Comparison of ENCODE assay signal across 2 cellular contexts in the genomic region with DNA sequence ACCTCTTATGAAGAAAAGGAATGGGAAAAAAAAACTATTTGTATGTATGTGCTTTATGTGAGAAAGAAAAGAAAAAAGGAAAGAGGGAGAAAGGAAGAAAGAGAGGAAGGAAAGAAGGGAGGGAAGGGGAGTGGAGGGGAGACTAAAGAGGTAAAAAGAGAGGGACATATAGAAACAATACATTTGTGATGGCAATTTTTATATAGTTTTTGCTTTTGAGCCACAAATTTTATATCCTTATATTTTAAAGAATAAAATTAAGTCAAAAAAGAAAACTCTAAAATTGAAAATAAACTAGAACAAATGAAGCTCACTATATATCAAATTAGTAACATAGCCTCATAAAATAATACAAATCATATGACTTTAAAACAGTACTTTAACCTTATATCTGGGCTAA.
TF ChIP-seq lines count a peak whose summit lies in the region.

No MANE protein-coding gene starts in this region.

TF ChIP-seq in HepG2, 621 proteins besides CTCF, POLR2A, EP300 and RAD21:
- TF ChIP-seq AHR (CRISPR knock-in tag; IDR thresholded peaks at IDR 0.05) = no peak
- peak; percentile 92 for TF ChIP-seq HNRNPK (IDR thresholded peaks at IDR 0.05; ENCODE audit: low read depth, low read length, poor library complexity, severe bottlenecking)
- TF ChIP-seq, protein P1, sequence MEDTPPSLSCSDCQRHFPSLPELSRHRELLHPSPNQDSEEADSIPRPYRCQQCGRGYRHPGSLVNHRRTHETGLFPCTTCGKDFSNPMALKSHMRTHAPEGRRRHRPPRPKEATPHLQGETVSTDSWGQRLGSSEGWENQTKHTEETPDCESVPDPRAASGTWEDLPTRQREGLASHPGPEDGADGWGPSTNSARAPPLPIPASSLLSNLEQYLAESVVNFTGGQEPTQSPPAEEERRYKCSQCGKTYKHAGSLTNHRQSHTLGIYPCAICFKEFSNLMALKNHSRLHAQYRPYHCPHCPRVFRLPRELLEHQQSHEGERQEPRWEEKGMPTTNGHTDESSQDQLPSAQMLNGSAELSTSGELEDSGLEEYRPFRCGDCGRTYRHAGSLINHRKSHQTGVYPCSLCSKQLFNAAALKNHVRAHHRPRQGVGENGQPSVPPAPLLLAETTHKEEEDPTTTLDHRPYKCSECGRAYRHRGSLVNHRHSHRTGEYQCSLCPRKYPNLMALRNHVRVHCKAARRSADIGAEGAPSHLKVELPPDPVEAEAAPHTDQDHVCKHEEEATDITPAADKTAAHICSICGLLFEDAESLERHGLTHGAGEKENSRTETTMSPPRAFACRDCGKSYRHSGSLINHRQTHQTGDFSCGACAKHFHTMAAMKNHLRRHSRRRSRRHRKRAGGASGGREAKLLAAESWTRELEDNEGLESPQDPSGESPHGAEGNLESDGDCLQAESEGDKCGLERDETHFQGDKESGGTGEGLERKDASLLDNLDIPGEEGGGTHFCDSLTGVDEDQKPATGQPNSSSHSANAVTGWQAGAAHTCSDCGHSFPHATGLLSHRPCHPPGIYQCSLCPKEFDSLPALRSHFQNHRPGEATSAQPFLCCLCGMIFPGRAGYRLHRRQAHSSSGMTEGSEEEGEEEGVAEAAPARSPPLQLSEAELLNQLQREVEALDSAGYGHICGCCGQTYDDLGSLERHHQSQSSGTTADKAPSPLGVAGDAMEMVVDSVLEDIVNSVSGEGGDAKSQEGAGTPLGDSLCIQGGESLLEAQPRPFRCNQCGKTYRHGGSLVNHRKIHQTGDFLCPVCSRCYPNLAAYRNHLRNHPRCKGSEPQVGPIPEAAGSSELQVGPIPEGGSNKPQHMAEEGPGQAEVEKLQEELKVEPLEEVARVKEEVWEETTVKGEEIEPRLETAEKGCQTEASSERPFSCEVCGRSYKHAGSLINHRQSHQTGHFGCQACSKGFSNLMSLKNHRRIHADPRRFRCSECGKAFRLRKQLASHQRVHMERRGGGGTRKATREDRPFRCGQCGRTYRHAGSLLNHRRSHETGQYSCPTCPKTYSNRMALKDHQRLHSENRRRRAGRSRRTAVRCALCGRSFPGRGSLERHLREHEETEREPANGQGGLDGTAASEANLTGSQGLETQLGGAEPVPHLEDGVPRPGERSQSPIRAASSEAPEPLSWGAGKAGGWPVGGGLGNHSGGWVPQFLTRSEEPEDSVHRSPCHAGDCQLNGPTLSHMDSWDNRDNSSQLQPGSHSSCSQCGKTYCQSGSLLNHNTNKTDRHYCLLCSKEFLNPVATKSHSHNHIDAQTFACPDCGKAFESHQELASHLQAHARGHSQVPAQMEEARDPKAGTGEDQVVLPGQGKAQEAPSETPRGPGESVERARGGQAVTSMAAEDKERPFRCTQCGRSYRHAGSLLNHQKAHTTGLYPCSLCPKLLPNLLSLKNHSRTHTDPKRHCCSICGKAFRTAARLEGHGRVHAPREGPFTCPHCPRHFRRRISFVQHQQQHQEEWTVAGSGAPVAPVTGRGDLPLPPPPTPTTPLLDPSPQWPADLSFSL (CRISPR knock-in tag; IDR thresholded peaks at IDR 0.05) = no peak
- no peak for TF ChIP-seq PHF21A (CRISPR knock-in tag; IDR thresholded peaks at IDR 0.05)
- no peak for TF ChIP-seq XRCC5 (optimal IDR thresholded peaks at IDR 0.05; ENCODE audit: low read length)
- no peak for TF ChIP-seq ZC3H4 (CRISPR knock-in tag; IDR thresholded peaks at IDR 0.05; ENCODE audit: borderline replicate concordance)
- TF ChIP-seq MAF1 (CRISPR knock-in tag; IDR thresholded peaks at IDR 0.05; ENCODE audit: borderline replicate concordance) = no peak

TF ChIP-seq in SK-N-SH treated with all-trans-retinoic acid at 6 μM for 48 hours, 23 proteins besides CTCF, POLR2A, EP300 and RAD21:
- TF ChIP-seq, protein P2, sequence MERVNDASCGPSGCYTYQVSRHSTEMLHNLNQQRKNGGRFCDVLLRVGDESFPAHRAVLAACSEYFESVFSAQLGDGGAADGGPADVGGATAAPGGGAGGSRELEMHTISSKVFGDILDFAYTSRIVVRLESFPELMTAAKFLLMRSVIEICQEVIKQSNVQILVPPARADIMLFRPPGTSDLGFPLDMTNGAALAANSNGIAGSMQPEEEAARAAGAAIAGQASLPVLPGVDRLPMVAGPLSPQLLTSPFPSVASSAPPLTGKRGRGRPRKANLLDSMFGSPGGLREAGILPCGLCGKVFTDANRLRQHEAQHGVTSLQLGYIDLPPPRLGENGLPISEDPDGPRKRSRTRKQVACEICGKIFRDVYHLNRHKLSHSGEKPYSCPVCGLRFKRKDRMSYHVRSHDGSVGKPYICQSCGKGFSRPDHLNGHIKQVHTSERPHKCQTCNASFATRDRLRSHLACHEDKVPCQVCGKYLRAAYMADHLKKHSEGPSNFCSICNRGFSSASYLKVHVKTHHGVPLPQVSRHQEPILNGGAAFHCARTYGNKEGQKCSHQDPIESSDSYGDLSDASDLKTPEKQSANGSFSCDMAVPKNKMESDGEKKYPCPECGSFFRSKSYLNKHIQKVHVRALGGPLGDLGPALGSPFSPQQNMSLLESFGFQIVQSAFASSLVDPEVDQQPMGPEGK (CRISPR knock-in tag; IDR thresholded peaks at IDR 0.05; ENCODE audit: borderline replicate concordance) = no peak
- TF ChIP-seq ISL1 (CRISPR knock-in tag; IDR thresholded peaks at IDR 0.05) = no peak
- TF ChIP-seq, protein P3, sequence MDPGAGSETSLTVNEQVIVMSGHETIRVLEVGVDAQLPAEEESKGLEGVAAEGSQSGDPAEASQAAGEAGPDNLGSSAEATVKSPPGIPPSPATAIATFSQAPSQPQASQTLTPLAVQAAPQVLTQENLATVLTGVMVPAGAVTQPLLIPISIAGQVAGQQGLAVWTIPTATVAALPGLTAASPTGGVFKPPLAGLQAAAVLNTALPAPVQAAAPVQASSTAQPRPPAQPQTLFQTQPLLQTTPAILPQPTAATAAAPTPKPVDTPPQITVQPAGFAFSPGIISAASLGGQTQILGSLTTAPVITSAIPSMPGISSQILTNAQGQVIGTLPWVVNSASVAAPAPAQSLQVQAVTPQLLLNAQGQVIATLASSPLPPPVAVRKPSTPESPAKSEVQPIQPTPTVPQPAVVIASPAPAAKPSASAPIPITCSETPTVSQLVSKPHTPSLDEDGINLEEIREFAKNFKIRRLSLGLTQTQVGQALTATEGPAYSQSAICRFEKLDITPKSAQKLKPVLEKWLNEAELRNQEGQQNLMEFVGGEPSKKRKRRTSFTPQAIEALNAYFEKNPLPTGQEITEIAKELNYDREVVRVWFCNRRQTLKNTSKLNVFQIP (CRISPR knock-in tag; IDR thresholded peaks at IDR 0.05; ENCODE audit: borderline replicate concordance, low read depth) = no peak
